Comparison of ENCODE assay signal across 9 cellular contexts in the genomic region with DNA sequence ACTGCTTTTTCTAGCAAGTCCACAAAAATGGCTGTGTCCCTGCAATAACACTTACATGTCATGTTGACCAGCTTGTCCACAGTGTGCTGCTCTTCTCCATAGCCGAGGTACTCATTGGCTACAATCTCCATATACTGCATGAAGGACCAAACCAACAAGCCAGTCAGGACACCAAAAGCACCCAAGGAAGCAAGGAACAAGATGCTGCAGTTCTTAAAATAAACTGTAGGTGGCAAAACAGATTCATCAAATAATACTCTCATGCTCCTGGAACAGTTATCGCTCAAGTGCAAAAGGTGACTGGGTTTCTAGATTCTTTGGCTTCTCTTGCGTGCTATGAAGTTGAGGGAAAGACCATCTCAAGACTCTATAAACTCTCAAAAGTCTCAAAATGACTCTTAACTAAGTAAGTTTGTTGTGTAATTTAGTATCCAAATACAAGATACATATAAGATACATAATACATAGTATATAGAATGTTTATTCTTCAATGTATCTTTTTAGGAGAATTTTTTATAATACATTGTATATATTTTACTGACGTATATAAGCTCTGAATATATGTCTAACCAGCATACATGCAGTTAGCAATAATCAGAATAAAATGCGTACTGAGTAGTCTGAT. TPM values are rescaled to one million over a fixed set of nuclear protein-coding genes. Genes with fewer than 3 reads are reported as not detected.
DNase-seq lines count a peak whose midpoint lies in the region; ATAC-seq and TF ChIP-seq lines count a peak whose summit lies in the region.
"Had no signal": no experiment of that assay in that cellular context is flagged by ENCODE, and none has a peak within 500 bp of the region (broad histone marks: within the 10 kb centered on the region; RNA-seq: fewer than 3 reads in every experiment).

No MANE protein-coding gene starts in this region.

- ATAC-seq in GM19395 (IDR thresholded peaks at IDR 0.05; ENCODE audit: unreplicated experiment), result peak; percentile 90
- ATAC-seq in HG03342 (IDR thresholded peaks at IDR 0.05; ENCODE audit: unreplicated experiment), result peak; percentile 94
- peak; percentile 74 for ATAC-seq in body of pancreas
- ATAC-seq in stimulated activated naive CD8-positive, alpha-beta T cell treated with anti-CD3 and anti-CD28 coated beads, Interleukin-15, Interleukin-2, amounts not matched to agents 100 U/mL and 50 U/mL, for 24 hours, result peak; percentile 40

- no peak overlapping the region for H3K4me3 ChIP-seq in body of pancreas
- H3K4me3 ChIP-seq: BLaER1 treated with 17β-estradiol and CSF1 and Interleukin-3, amounts not matched to agents 10 nM and 100 nM had no signal

- peak; percentile 57 for DNase-seq in NCI-H1092 treated with DMSO at 0.1 percent for 48 hours (lab: John Stamatoyannopoulos, UW)
- no peak for DNase-seq in NCI-H1092 (lab: John Stamatoyannopoulos, UW)
- peak; percentile 69 for DNase-seq in NCI-H69 (lab: John Stamatoyannopoulos, UW)
- peak in 1 of 4 donors; percentile 8 for DNase-seq in body of pancreas
- DNase-seq in iPS-NIHi11 (ENCODE audit: low spot score), result peak; percentile 74
- DNase-seq in stimulated activated naive CD8-positive, alpha-beta T cell treated with anti-CD3 and anti-CD28 coated beads, Interleukin-15, Interleukin-2, amounts not matched to agents 100 U/mL and 50 U/mL, for 24 hours, result no peak

- H3K36me3 ChIP-seq in body of pancreas (replicated peaks in 1 of 2; ENCODE audit: insufficient read depth in 1 of 2, low read depth in 2 of 2), result no peaks in the 10 kb centered on the region

- H3K9me3 ChIP-seq in body of pancreas, result no peaks in the 10 kb centered on the region

- no peaks in the 10 kb centered on the region for H3K27me3 ChIP-seq in body of pancreas
- H3K27me3 ChIP-seq: BLaER1 treated with 17β-estradiol and CSF1 and Interleukin-3, amounts not matched to agents 10 nM and 100 nM had no signal

- no peaks in the 10 kb centered on the region for H3K4me1 ChIP-seq in body of pancreas
- H3K4me1 ChIP-seq: BLaER1 treated with 17β-estradiol and CSF1 and Interleukin-3, amounts not matched to agents 10 nM and 100 nM had no signal

- WGBS in body of pancreas, 2 donors, result 25% methylated on average over 5 of the region's 5 CpGs

- TF ChIP-seq CTCF in body of pancreas (IDR thresholded peaks at IDR 0.05), result peak; percentile 61 to 79 (median 74)

- H3K27ac ChIP-seq in body of pancreas, result no peak overlapping the region
- H3K27ac ChIP-seq: BLaER1 treated with 17β-estradiol and CSF1 and Interleukin-3, amounts not matched to agents 10 nM and 100 nM had no signal

- intact Hi-C loops in body of pancreas (cut with DNase I), result no loop called here

- TF ChIP-seq POLR2A in body of pancreas (IDR thresholded peaks at IDR 0.05), result no peak

RNA-seq across cellular contexts. Expression of a gene that starts 57.0 kb away (rescaled TPM):
- under 1 TPM; 0.33 to 0.78 TPM for total RNA-seq in body of pancreas

Comparison
In these comparisons a context has a peak if more than half of its experiments do, and no peak if none do; other contexts are left out.
1. DNase-seq: peak in NCI-H1092 treated with DMSO at 0.1 percent for 48 hours (single experiment), NCI-H69 (single experiment) and iPS-NIHi11 (single experiment); none in NCI-H1092 (single experiment) and stimulated activated naive CD8-positive, alpha-beta T cell treated with anti-CD3 and anti-CD28 coated beads, Interleukin-15, Interleukin-2, amounts not matched to agents 100 U/mL and 50 U/mL, for 24 hours (single experiment).
2. ATAC-seq: peak in every context shown above with its lines; median percentile 94 in HG03342; 90 in GM19395; 74 in body of pancreas; 40 in stimulated activated naive CD8-positive, alpha-beta T cell treated with anti-CD3 and anti-CD28 coated beads, Interleukin-15, Interleukin-2, amounts not matched to agents 100 U/mL and 50 U/mL, for 24 hours.